ENCODE assay signal across 1 cellular context in the genomic region with DNA sequence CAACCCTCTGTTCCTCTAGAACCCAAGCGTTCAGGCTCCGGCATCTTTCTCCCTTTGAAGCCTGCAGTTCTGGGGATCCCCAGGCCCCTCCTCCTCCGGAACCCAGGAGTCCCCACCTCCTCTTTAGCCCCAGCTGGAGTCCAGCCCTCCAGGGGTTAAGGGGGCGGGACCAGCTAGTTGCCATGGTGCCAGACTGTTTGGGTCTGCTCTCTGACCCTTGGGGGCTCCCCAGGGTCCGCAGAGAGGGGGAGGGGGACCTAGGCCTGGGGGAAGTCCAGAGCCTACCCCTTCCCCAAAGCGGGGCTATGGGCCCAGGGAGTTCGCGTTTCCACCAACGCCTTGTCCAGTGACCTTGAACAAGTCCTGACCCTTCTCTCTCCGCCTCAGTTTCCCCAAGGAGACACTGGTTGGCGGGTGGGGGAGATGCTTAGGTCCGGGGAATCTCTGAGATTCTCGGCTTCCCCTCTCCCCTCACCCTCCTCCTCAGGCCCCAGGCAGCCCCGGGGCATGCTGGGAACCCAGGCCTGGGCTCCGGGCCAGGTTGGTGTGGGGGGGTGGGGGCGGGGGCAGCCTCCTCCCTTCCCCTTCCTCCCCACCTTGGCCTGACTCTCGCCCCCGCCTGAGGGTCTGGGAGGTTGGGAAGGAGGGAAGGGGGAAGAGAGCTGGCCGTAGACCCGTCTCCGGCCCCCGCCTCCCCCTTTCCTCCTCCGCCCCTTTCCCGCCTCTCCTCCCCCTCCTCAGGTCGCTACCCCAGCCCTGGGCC.
TF ChIP-seq lines count a peak whose summit lies in the region.

No MANE protein-coding gene starts in this region.

TF ChIP-seq in SK-N-SH, 30 proteins besides CTCF, POLR2A, EP300 and RAD21 (continued from another document):
- no peak for TF ChIP-seq REST (IDR thresholded peaks at IDR 0.05; ENCODE audit: low read depth, low read length)
- peak; percentile 25; the same call in 1 of the 2 replicates for TF ChIP-seq TAF1 (IDR thresholded peaks at IDR 0.05; ENCODE audit: borderline replicate concordance, low read depth, low read length)
- peak; percentile 43; the same call in 1 of the 2 replicates for TF ChIP-seq ZBTB33 (IDR thresholded peaks at IDR 0.05; ENCODE audit: borderline replicate concordance, low read depth)
- no peak for TF ChIP-seq RFX5 (IDR thresholded peaks at IDR 0.05; ENCODE audit: low read length)
- TF ChIP-seq SIN3A (IDR thresholded peaks at IDR 0.05; ENCODE audit: borderline replicate concordance, low read depth, low read length) = no peak
- TF ChIP-seq GABPA (IDR thresholded peaks at IDR 0.05; ENCODE audit: low read depth) = 0 out of 2 replicates have a peak, but pooled peaks have one; percentile 6
- peak; percentile 80 for TF ChIP-seq CHD2 (IDR thresholded peaks at IDR 0.05; ENCODE audit: low read length, partially characterized antibody)
- 0 out of 2 replicates have a peak, but pooled peaks have one; percentile 9 for TF ChIP-seq TEAD4 (IDR thresholded peaks at IDR 0.05; ENCODE audit: borderline replicate concordance, insufficient read depth)
- no peak for TF ChIP-seq EZH2phosphoT487 (IDR thresholded peaks at IDR 0.05; ENCODE audit: borderline replicate concordance, low read depth)
- peak; percentile 37; the same call in 1 of the 2 replicates for TF ChIP-seq MAX (IDR thresholded peaks at IDR 0.05; ENCODE audit: low read depth)
- TF ChIP-seq NFIC (IDR thresholded peaks at IDR 0.05; ENCODE audit: borderline replicate concordance) = peak; percentile 91
- TF ChIP-seq FOXJ3 (CRISPR knock-in tag; IDR thresholded peaks at IDR 0.05) = 0 out of 2 replicates have a peak, but pooled peaks have one; percentile 47
